9 cellular contexts compared by ENCODE assay signal in the genomic region with DNA sequence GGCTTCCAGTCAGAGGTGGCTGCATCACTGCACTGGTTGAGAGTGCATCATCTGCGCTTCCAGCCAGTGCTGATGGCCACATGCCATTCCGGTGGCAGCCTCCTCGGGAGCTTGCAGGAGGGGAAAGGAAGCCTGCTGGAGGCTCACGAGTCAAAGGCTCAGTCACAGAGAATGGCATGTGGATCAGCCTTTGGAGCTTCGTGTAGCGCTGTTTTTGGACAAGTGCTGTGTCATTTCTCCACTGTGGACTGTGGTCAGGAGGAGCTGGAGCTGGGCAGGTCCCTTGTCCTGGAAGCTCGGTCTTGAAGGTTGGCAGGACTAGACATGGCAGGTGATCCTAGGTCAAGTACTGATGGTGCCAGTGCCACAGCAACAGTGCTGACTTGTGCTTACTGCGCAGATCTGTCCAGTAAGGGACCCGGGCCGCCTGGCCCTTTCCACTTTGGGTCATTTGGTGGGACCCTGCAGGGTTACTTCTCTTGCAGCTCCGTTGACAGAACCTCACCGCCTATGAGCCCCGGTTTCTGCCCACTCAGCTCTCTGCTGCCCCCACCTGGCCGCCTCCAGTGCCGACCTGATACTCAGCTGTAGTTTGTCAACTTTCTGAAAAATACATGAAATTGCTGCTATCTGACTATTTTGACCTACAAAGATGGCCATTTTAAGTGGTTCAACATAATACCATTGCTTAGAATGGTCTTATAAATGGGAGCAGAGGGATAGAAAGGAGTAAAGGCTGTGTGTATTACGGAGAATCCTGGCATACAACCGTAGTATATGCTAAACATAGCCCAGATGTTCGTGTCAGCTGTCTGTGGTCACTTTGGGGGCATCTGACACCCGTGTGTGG. TPM values are rescaled to one million over a fixed set of nuclear protein-coding genes. Genes with fewer than 3 reads are reported as not detected.
A peak's percentile ranks its signal among the peaks of the same experiment; 100 is the strongest.
DNase-seq lines count a peak whose midpoint lies in the region; ATAC-seq and TF ChIP-seq lines count a peak whose summit lies in the region.
"Had no signal": no experiment of that assay in that cellular context is flagged by ENCODE, and none has a peak within 500 bp of the region (broad histone marks: within the 10 kb centered on the region; RNA-seq: fewer than 3 reads in every experiment).

No MANE protein-coding gene starts in this region.

- no peaks in the 10 kb centered on the region for H4K20me1 ChIP-seq in PC-3 (ENCODE audit: low read length)

- no peaks in the 10 kb centered on the region for H3K9me3 Mint-ChIP-seq in Caco-2 (ENCODE audit: unreplicated experiment)
- no peaks in the 10 kb centered on the region for H3K9me3 Mint-ChIP-seq in activated T-cell treated with anti-CD3 and anti-CD28 coated beads, Interleukin-2, amount 50 U/mL, for 4 hours
- peaks cover 8% of the 10 kb centered on the region for H3K9me3 Mint-ChIP-seq in nephron
- H3K9me3 Mint-ChIP-seq in stimulated activated effector memory CD8-positive, alpha-beta T cell treated with anti-CD3 and anti-CD28 coated beads, Interleukin-12 subunit alpha, Interleukin-12 subunit beta, amount 100 ng/mL, for 72 hours: no peaks in the 10 kb centered on the region

- H3K27me3 Mint-ChIP-seq in Caco-2 (ENCODE audit: insufficient read depth, unreplicated experiment) (no peaks in the 10 kb centered on the region), nephron (ENCODE audit: low read depth) (peaks cover 22% of the 10 kb centered on the region)
- no peaks in the 10 kb centered on the region for H3K27me3 Mint-ChIP-seq in activated T-cell treated with anti-CD3 and anti-CD28 coated beads, Interleukin-2, amount 50 U/mL, for 4 hours (ENCODE audit: low read depth)

- no peaks in the 10 kb centered on the region for H3F3A ChIP-seq in PC-3 (ENCODE audit: low read length, unreplicated experiment)

- no peak overlapping the region for H3K27ac ChIP-seq in PC-3 (ENCODE audit: low read length)

- POLR2A ChIA-PET in Caco-2 (lab: Charles Lee) (interaction anchor here (0.6 to 0.7 kb wide), 2 partner anchors 137 to 245 kb away, joined by 3 read pairs; a partner anchor contains a TSS), PC-3 (lab: Charles Lee; ENCODE audit: unreplicated experiment) (no interaction called here)

- H3K36me3 Mint-ChIP-seq in Caco-2 (ENCODE audit: insufficient read depth, unreplicated experiment) (no peaks in the 10 kb centered on the region), nephron (ENCODE audit: low read depth) (no peaks in the 10 kb centered on the region)
- H3K36me3 Mint-ChIP-seq in activated T-cell treated with anti-CD3 and anti-CD28 coated beads, Interleukin-2, amount 50 U/mL, for 4 hours (ENCODE audit: insufficient read depth): no peaks in the 10 kb centered on the region
- H3K36me3 Mint-ChIP-seq in stimulated activated effector memory CD8-positive, alpha-beta T cell treated with anti-CD3 and anti-CD28 coated beads, Interleukin-12 subunit alpha, Interleukin-12 subunit beta, amount 100 ng/mL, for 72 hours: no peaks in the 10 kb centered on the region

- peak overlapping the region; percentile 52 for H2AFZ ChIP-seq in PC-3 (ENCODE audit: low read length)

- intact Hi-C loops in Caco-2 (cut with micrococcal nuclease; ENCODE audit: unreplicated experiment): loop anchor here (1.0 to 10.0 kb wide), 5 partner anchors 138 to 464 kb away; a partner anchor contains a TSS
- intact Hi-C loops in PC-3 (cut with micrococcal nuclease): loop anchor here (2.0 to 10.0 kb wide), 2 partner anchors 234 to 464 kb away; no protein-coding TSS in a partner anchor

- no peaks in the 10 kb centered on the region for H3K79me2 ChIP-seq in PC-3 (ENCODE audit: low read length)

- peak; percentile 94 to 98 for TF ChIP-seq CTCF in Caco-2 (IDR thresholded peaks at IDR 0.05; ENCODE audit: insufficient read depth in 1 of 2, low read depth in 1 of 2, low read length in 1 of 2, severe bottlenecking in 1 of 2, unreplicated experiment in 1 of 2)
- TF ChIP-seq CTCF in PC-3 (conservative IDR thresholded peaks at IDR 0.05; ENCODE audit: low read depth, low read length): peak; percentile 95
- TF ChIP-seq CTCF in nephron (IDR thresholded peaks at IDR 0.05; ENCODE audit: unreplicated experiment in 3 of 3): peak; percentile 79 to 89 (median 85)

- H3K4me1 ChIP-seq in Caco-2 (no peaks in the 10 kb centered on the region; the same call in 1 of the 2 replicates), PC-3 (ENCODE audit: insufficient read depth, low read length) (no peaks in the 10 kb centered on the region)

- BruUV-seq in Caco-2 (replicated peaks; lab: Mats Ljungman, UMichigan): no TSS peak
- BruUV-seq in PC-3 (replicated peaks; lab: Mats Ljungman, UMichigan): no TSS peak

- H3K4me1 Mint-ChIP-seq in Caco-2 (ENCODE audit: low read depth, unreplicated experiment) (no peaks in the 10 kb centered on the region), nephron (peaks cover 17% of the 10 kb centered on the region)
- no peaks in the 10 kb centered on the region for H3K4me1 Mint-ChIP-seq in activated T-cell treated with anti-CD3 and anti-CD28 coated beads, Interleukin-2, amount 50 U/mL, for 4 hours (ENCODE audit: low read depth)
- peaks cover 15% of the 10 kb centered on the region for H3K4me1 Mint-ChIP-seq in stimulated activated effector memory CD8-positive, alpha-beta T cell treated with anti-CD3 and anti-CD28 coated beads, Interleukin-12 subunit alpha, Interleukin-12 subunit beta, amount 100 ng/mL, for 72 hours

- peak overlapping the region; percentile 7 for H3K4me2 ChIP-seq in PC-3 (ENCODE audit: low read length)

- H3K4me3 ChIP-seq in Caco-2 (ENCODE audit: low read depth, low read length): no peak overlapping the region
- no peak overlapping the region for H3K4me3 ChIP-seq in PC-3 (ENCODE audit: low read length)

- CTCF ChIA-PET in Caco-2 (lab: Charles Lee): interaction anchor here (0.6 to 1.7 kb wide), 37 partner anchors 9 to 360 kb away, joined by 3 to 37 read pairs (median 5); a partner anchor contains a TSS
- CTCF ChIA-PET in PC-3 (lab: Charles Lee): interaction anchor here (0.6 to 1.0 kb wide), 3 partner anchors 240 to 270 kb away, joined by 3 to 8 read pairs (median 4); no protein-coding TSS in a partner anchor

- no peak overlapping the region for H3K9ac ChIP-seq in PC-3 (ENCODE audit: low read length)

- H3K27me3 ChIP-seq in Caco-2 (replicated peaks; ENCODE audit: control insufficient read depth, insufficient read depth, low read length) (no peaks in the 10 kb centered on the region), PC-3 (ENCODE audit: low read length) (peaks cover 15% of the 10 kb centered on the region)

- DNase-seq in Caco-2 (peak; percentile 71 to 86), PC-3 (peak; percentile 58), fibroblast of gingiva (ENCODE audit: low read depth) (peak; percentile 43)
- peak; percentile 74 for DNase-seq in activated T-cell treated with anti-CD3 and anti-CD28 coated beads, Interleukin-2, amount 50 U/mL, for 4 hours
- peak; percentile 70 to 88 for DNase-seq in stimulated activated effector memory CD8-positive, alpha-beta T cell treated with anti-CD3 and anti-CD28 coated beads, Interleukin-12 subunit alpha, Interleukin-12 subunit beta, amount 100 ng/mL, for 72 hours (ENCODE audit: low spot score in 2 of 2)

- H3K9me3 ChIP-seq in Caco-2: no peaks in the 10 kb centered on the region
- no peaks in the 10 kb centered on the region for H3K9me3 ChIP-seq in PC-3 (ENCODE audit: low read length)

- H3K36me3 ChIP-seq in Caco-2 (ENCODE audit: control insufficient read depth, insufficient read depth, low read length) (no peaks in the 10 kb centered on the region), PC-3 (ENCODE audit: low read depth, low read length) (no peaks in the 10 kb centered on the region)

- H3K4me3 Mint-ChIP-seq in Caco-2 (ENCODE audit: unreplicated experiment) (no peak overlapping the region), nephron (no peak overlapping the region)
- no peak overlapping the region for H3K4me3 Mint-ChIP-seq in activated T-cell treated with anti-CD3 and anti-CD28 coated beads, Interleukin-2, amount 50 U/mL, for 4 hours
- no peak overlapping the region for H3K4me3 Mint-ChIP-seq in stimulated activated effector memory CD8-positive, alpha-beta T cell treated with anti-CD3 and anti-CD28 coated beads, Interleukin-12 subunit alpha, Interleukin-12 subunit beta, amount 100 ng/mL, for 72 hours

- H3K9me2 ChIP-seq in PC-3 (replicated peaks; ENCODE audit: low read length): no peaks in the 10 kb centered on the region

- H3K27ac Mint-ChIP-seq in Caco-2 (ENCODE audit: unreplicated experiment) (no peak overlapping the region), nephron (no peak overlapping the region)
- no peak overlapping the region for H3K27ac Mint-ChIP-seq in stimulated activated effector memory CD8-positive, alpha-beta T cell treated with anti-CD3 and anti-CD28 coated beads, Interleukin-12 subunit alpha, Interleukin-12 subunit beta, amount 100 ng/mL, for 72 hours

- ATAC-seq in HG02885 (IDR thresholded peaks at IDR 0.05; ENCODE audit: poor library complexity, unreplicated experiment) (peak; percentile 68), PC-3 (peak; percentile 77), GM21529 (IDR thresholded peaks at IDR 0.05; ENCODE audit: unreplicated experiment) (no peak)
- ATAC-seq in activated T-cell treated with anti-CD3 and anti-CD28 coated beads, Interleukin-2, amount 50 U/mL, for 4 hours: peak; percentile 87
- peak; percentile 87 for ATAC-seq in stimulated activated effector memory CD8-positive, alpha-beta T cell treated with anti-CD3 and anti-CD28 coated beads, Interleukin-12 subunit alpha, Interleukin-12 subunit beta, amount 100 ng/mL, for 72 hours

RNA-seq across cellular contexts. Expression of a gene that starts 27.6 kb away (rescaled TPM):
- total RNA-seq in Caco-2 (2022) (not detected in 2 replicates), PC-3 (2014; rRNA removed) (not detected in 2 replicates)
- not detected for total RNA-seq in activated T-cell treated with anti-CD3 and anti-CD28 coated beads, Interleukin-2, amount 50 U/mL, for 4 hours
- total RNA-seq: T-helper 2 cell treated with Interferon-gamma antibody and Interleukin-4, amounts not matched to agents 100 ng/mL and 5 ng/mL, for 36 hours had no signal
